Comparison of ENCODE assay signal across 34 cellular contexts in the genomic region with DNA sequence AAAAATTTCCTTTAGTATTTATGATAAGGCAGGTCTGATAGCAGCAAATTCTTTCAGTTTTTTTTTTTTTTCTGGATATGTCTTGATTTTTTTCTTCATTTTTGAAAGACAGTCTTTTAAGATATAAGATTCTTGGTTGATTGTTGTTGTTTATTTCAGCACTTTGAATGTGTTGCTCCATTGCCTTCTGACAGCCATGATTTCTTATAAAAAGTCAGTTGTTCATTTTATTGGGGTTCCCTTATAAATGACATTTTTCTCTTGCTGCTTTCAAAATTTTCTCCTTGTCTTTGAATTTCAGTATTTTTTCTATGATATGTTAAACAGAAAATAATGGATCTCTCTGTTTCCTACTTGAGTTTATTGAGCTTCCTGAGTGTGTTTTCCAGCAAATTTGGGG.
A peak's percentile ranks its signal among the peaks of the same experiment; 100 is the strongest.
DNase-seq lines count a peak whose midpoint lies in the region; ATAC-seq, FAIRE-seq and TF ChIP-seq lines count a peak whose summit lies in the region.
"Had no signal": no experiment of that assay in that cellular context is flagged by ENCODE, and none has a peak within 500 bp of the region (broad histone marks: within the 10 kb centered on the region; RNA-seq: fewer than 3 reads in every experiment).

No MANE protein-coding gene starts in this region.

- H3K36me3 ChIP-seq in HepG2 (replicated peaks in 1 of 2; ENCODE audit: control insufficient read depth in 1 of 2, insufficient read depth in 2 of 2, low read length in 2 of 2): no peaks in the 10 kb centered on the region
- no peaks in the 10 kb centered on the region for H3K36me3 ChIP-seq in right lobe of liver
- H3K36me3 ChIP-seq in adipocyte (ENCODE audit: control insufficient read depth, insufficient read depth, low read length, severe bottlenecking): no peaks in the 10 kb centered on the region
- H3K36me3 ChIP-seq: BE2C; BLaER1; BLaER1 treated with 17β-estradiol and CSF1 and Interleukin-3, amounts not matched to agents 10 nM and 100 nM had no signal

- TF ChIP-seq EP300 in HepG2 (IDR thresholded peaks at IDR 0.05; ENCODE audit: low read depth in 2 of 2, low read length in 2 of 2) (no peak), HepG2 (CRISPR knock-in tag; IDR thresholded peaks at IDR 0.05; ENCODE audit: borderline replicate concordance) (no peak)

- DNase-seq in HepG2 (ENCODE audit: low spot score) (no peak), right lobe of liver (no peak), WTC11 (ENCODE audit: low spot score) (no peak), adipocyte (ENCODE audit: low read depth) (no peak), D721Med (ENCODE audit: insufficient read length, low spot score) (no peak)
- no peak for DNase-seq in stimulated activated effector memory CD8-positive, alpha-beta T cell treated with anti-CD3 and anti-CD28 coated beads, Interleukin-12 subunit alpha, Interleukin-12 subunit beta, amount 100 ng/mL, for 72 hours (ENCODE audit: low spot score in 2 of 2)
- DNase-seq: 8988T; ACHN; AML-193; BE2C; C1 segment of cervical spinal cord; Caco-2; Calu3; CD4-positive, alpha-beta memory T cell; CD4-positive, alpha-beta T cell; CD4-positive, CD25-positive, alpha-beta regulatory T cell; CD8-positive, alpha-beta memory T cell; CD8-positive, alpha-beta T cell; COR-L47; DMS 273 treated with DMSO at 0.1 percent for 48 hours; DMS153; DMS53; DMS79; DMS79 treated with DMSO at 0.1 percent for 48 hours; DND-41; EL had no signal

- no peak overlapping the region for H3K4me2 ChIP-seq in HepG2 (ENCODE audit: low read depth, low read length)
- H3K4me2 ChIP-seq: A549; BLaER1; BLaER1 treated with 17β-estradiol and CSF1 and Interleukin-3, amounts not matched to agents 10 nM and 100 nM had no signal

- H3K4me1 ChIP-seq in HepG2 (ENCODE audit: insufficient read depth, low read length) (no peaks in the 10 kb centered on the region), right lobe of liver (no peaks in the 10 kb centered on the region), adipocyte (ENCODE audit: control insufficient read depth, insufficient read depth, low read length) (no peaks in the 10 kb centered on the region)
- H3K4me1 ChIP-seq: A549; BE2C; BLaER1; BLaER1 treated with 17β-estradiol and CSF1 and Interleukin-3, amounts not matched to agents 10 nM and 100 nM had no signal

- H3K9me3 ChIP-seq in HepG2 (ENCODE audit: low read length) (no peaks in the 10 kb centered on the region; the same call in 1 of the 2 replicates), right lobe of liver (peaks cover 0 to 6% (median 0%) of the 10 kb centered on the region in 4 donors), adipocyte (ENCODE audit: control insufficient read depth, low read length) (peaks cover 16% of the 10 kb centered on the region)
- H3K9me3 ChIP-seq: BE2C had no signal

- TF ChIP-seq CTCF in HepG2 (CRISPR knock-in tag; IDR thresholded peaks at IDR 0.05): no peak
- TF ChIP-seq CTCF in right lobe of liver (IDR thresholded peaks at IDR 0.05): no peak
- TF ChIP-seq CTCF in WTC11 (IDR thresholded peaks at IDR 0.05): no peak
- no peak for TF ChIP-seq CTCF in D721Med (IDR thresholded peaks at IDR 0.05; ENCODE audit: insufficient read depth, missing control alignments)

- H3K27me3 ChIP-seq in HepG2 (ENCODE audit: control insufficient read depth in 1 of 2, insufficient read depth in 2 of 2, low read length in 2 of 2) (no peaks in the 10 kb centered on the region), right lobe of liver (no peaks in the 10 kb centered on the region), adipocyte (replicated peaks; ENCODE audit: control insufficient read depth, insufficient read depth, low read length) (no peaks in the 10 kb centered on the region)
- H3K27me3 ChIP-seq: BE2C; BLaER1; BLaER1 treated with 17β-estradiol and CSF1 and Interleukin-3, amounts not matched to agents 10 nM and 100 nM had no signal

- no peaks in the 10 kb centered on the region for H3K79me2 ChIP-seq in HepG2 (ENCODE audit: insufficient read depth, low read length)

- no peak overlapping the region for H3K4me3 ChIP-seq in HepG2 (replicated peaks in 1 of 3; ENCODE audit: insufficient read depth in 1 of 3, low read depth in 2 of 3, low read length in 3 of 3)
- H3K4me3 ChIP-seq in right lobe of liver: no peak overlapping the region
- H3K4me3 ChIP-seq in adipocyte (ENCODE audit: low read length): peak overlapping the region; percentile 17
- H3K4me3 ChIP-seq: A549; BLaER1; BLaER1 treated with 17β-estradiol and CSF1 and Interleukin-3, amounts not matched to agents 10 nM and 100 nM had no signal

- H2AFZ ChIP-seq in HepG2 (ENCODE audit: low read length): no peak overlapping the region

- FAIRE-seq in HepG2 (lab: Jason Lieb, UNC) (no peak), D721Med (lab: Jason Lieb, UNC) (no peak)
- FAIRE-seq: A204.1 had no signal

- CTCF ChIA-PET in HepG2 (lab: Yijun Ruan, JAX; ENCODE audit: low intra/inter-chr PET ratio, low total read pairs): no interaction called here
- CTCF ChIA-PET in WTC11 (lab: Charles Lee): no interaction called here

- peaks cover 11% of the 10 kb centered on the region for H3K4me1 Mint-ChIP-seq in WTC11
- no peaks in the 10 kb centered on the region for H3K4me1 Mint-ChIP-seq in stimulated activated effector memory CD8-positive, alpha-beta T cell treated with anti-CD3 and anti-CD28 coated beads, Interleukin-12 subunit alpha, Interleukin-12 subunit beta, amount 100 ng/mL, for 72 hours
- H3K4me1 Mint-ChIP-seq: B cell; CD14-positive monocyte; CD4-positive, alpha-beta memory T cell; CD4-positive, CD25-positive, alpha-beta regulatory T cell; CD8-positive, alpha-beta memory T cell had no signal

- peaks cover 56% of the 10 kb centered on the region for H3K9me3 Mint-ChIP-seq in WTC11
- peaks cover 32% of the 10 kb centered on the region for H3K9me3 Mint-ChIP-seq in stimulated activated effector memory CD8-positive, alpha-beta T cell treated with anti-CD3 and anti-CD28 coated beads, Interleukin-12 subunit alpha, Interleukin-12 subunit beta, amount 100 ng/mL, for 72 hours

- no peak for TF ChIP-seq POLR2A in HepG2 (IDR thresholded peaks at IDR 0.05; ENCODE audit: insufficient read depth in 1 of 2, low read depth in 2 of 2, low read length in 2 of 2)
- TF ChIP-seq POLR2A in right lobe of liver (IDR thresholded peaks at IDR 0.05): no peak

- POLR2A ChIA-PET in HepG2 (lab: Yijun Ruan, JAX): no interaction called here
- POLR2A ChIA-PET in WTC11 (lab: Charles Lee): no interaction called here

- H4K20me1 ChIP-seq in HepG2 (ENCODE audit: insufficient read depth, low read length): no peaks in the 10 kb centered on the region
- H4K20me1 ChIP-seq: BLaER1; BLaER1 treated with 17β-estradiol and CSF1 and Interleukin-3, amounts not matched to agents 10 nM and 100 nM had no signal

- H3K9ac ChIP-seq in HepG2 (ENCODE audit: insufficient read depth, low read depth, low read length): no peak overlapping the region
- H3K9ac ChIP-seq in adipocyte (ENCODE audit: low read length): no peak overlapping the region
- H3K9ac ChIP-seq: BLaER1; BLaER1 treated with 17β-estradiol and CSF1 and Interleukin-3, amounts not matched to agents 10 nM and 100 nM had no signal

- no peak for TF ChIP-seq RAD21 in HepG2 (CRISPR knock-in tag; IDR thresholded peaks at IDR 0.05)

- BruUV-seq in HepG2 (replicated peaks; lab: Mats Ljungman, UMichigan): no TSS peak

- ATAC-seq in HepG2 (no peak), right lobe of liver (no peak), WTC11 (no peak)
- no peak for ATAC-seq in stimulated activated effector memory CD8-positive, alpha-beta T cell treated with anti-CD3 and anti-CD28 coated beads, Interleukin-12 subunit alpha, Interleukin-12 subunit beta, amount 100 ng/mL, for 72 hours
- ATAC-seq: A549; CD8-positive, alpha-beta T cell had no signal

- H3K27ac ChIP-seq in HepG2 (ENCODE audit: extremely low read length, insufficient read depth, low read length) (no peak overlapping the region), right lobe of liver (no peak overlapping the region)
- H3K27ac ChIP-seq: 22Rv1; A549; BLaER1; BLaER1 treated with 17β-estradiol and CSF1 and Interleukin-3, amounts not matched to agents 10 nM and 100 nM; C4-2B had no signal

- H3K27me3 Mint-ChIP-seq in WTC11 (ENCODE audit: low read depth): no peaks in the 10 kb centered on the region; the same call in none of the 2 replicates
- H3K27me3 Mint-ChIP-seq: B cell; CD4-positive, alpha-beta memory T cell; CD4-positive, alpha-beta T cell had no signal

- no peak overlapping the region for H3K4me3 Mint-ChIP-seq in WTC11
- no peak overlapping the region for H3K4me3 Mint-ChIP-seq in stimulated activated effector memory CD8-positive, alpha-beta T cell treated with anti-CD3 and anti-CD28 coated beads, Interleukin-12 subunit alpha, Interleukin-12 subunit beta, amount 100 ng/mL, for 72 hours
- H3K4me3 Mint-ChIP-seq: B cell; CD14-positive monocyte; CD4-positive, alpha-beta memory T cell; CD4-positive, alpha-beta T cell; CD4-positive, CD25-positive, alpha-beta regulatory T cell; CD8-positive, alpha-beta memory T cell; CD8-positive, alpha-beta T cell had no signal

- peaks cover 54% of the 10 kb centered on the region for H3K36me3 Mint-ChIP-seq in WTC11
- H3K36me3 Mint-ChIP-seq in stimulated activated effector memory CD8-positive, alpha-beta T cell treated with anti-CD3 and anti-CD28 coated beads, Interleukin-12 subunit alpha, Interleukin-12 subunit beta, amount 100 ng/mL, for 72 hours: no peaks in the 10 kb centered on the region
- H3K36me3 Mint-ChIP-seq: CD14-positive monocyte; CD4-positive, CD25-positive, alpha-beta regulatory T cell; CD8-positive, alpha-beta T cell had no signal

- H3K27ac Mint-ChIP-seq in WTC11: no peak overlapping the region
- H3K27ac Mint-ChIP-seq in stimulated activated effector memory CD8-positive, alpha-beta T cell treated with anti-CD3 and anti-CD28 coated beads, Interleukin-12 subunit alpha, Interleukin-12 subunit beta, amount 100 ng/mL, for 72 hours: no peak overlapping the region
- H3K27ac Mint-ChIP-seq: B cell; CD14-positive monocyte; CD4-positive, alpha-beta memory T cell; CD4-positive, alpha-beta T cell; CD4-positive, CD25-positive, alpha-beta regulatory T cell; CD8-positive, alpha-beta memory T cell; CD8-positive, alpha-beta T cell had no signal

- in situ Hi-C loops in HepG2 (cut with HindIII; ENCODE audit: extremely low pct_ligation_motif_present, low pct_unique_long_range_greater_than_20kb): no loop called here

- intact Hi-C loops in HepG2 (cut with micrococcal nuclease; ENCODE audit: unreplicated experiment): no loop called here
- intact Hi-C loops in right lobe of liver (cut with DNase I): no loop called here

TF ChIP-seq in HepG2, 621 proteins besides CTCF, POLR2A, EP300 and RAD21:
- peak; percentile 97 for TF ChIP-seq ZNF317 (CRISPR knock-in tag; IDR thresholded peaks at IDR 0.05)
- TF ChIP-seq ZNF563 (CRISPR knock-in tag; IDR thresholded peaks at IDR 0.05): no peak

TF ChIP-seq in WTC11, 78 proteins besides CTCF, POLR2A, EP300 and RAD21 (continues in another document):
- TF ChIP-seq ZNF317 (CRISPR knock-in tag; IDR thresholded peaks at IDR 0.05; ENCODE audit: borderline replicate concordance, low read depth) (peak; percentile 85), ZNF138 (CRISPR knock-in tag; conservative IDR thresholded peaks at IDR 0.05) (no peak), ZNF219 (CRISPR knock-in tag; IDR thresholded peaks at IDR 0.05; ENCODE audit: borderline replicate concordance) (no peak), NR3C1 (CRISPR knock-in tag; conservative IDR thresholded peaks at IDR 0.05; ENCODE audit: low read depth) (no peak)
